In the genomic region with DNA sequence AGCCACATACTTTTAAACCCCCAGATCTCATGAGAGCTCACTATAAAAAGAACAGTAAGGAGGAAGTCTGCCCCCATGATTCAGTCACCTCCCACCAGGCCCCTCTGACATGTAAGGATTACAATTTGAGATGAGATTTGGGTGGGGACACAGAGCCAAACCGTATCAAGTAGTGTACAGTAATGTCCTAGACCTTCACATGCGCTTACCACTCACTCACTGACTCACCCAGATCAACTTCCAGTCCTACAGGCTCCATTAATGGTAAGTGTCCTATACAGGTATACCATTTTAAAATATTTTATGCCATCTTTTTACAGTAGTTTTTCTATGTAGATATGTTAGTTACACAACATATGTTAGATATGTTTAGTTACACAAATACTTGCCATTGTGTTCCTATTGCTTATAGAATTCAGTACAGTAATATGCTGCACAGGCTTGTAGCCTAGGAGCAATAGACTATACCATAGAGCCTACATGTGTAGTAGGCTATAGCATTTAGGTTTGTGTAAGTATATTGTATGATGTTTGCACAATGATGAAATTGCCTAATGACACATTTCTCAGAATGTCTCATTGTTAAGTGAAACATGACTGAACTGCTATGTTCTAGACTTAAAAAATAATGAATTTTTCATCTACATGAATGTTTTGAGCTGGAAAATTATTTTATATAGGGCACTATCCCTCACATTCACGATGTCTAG, we compare ENCODE assay signal across 10 cellular contexts. TPM values are rescaled to one million over a fixed set of nuclear protein-coding genes. Genes with fewer than 3 reads are reported as not detected.
DNase-seq lines count a peak whose midpoint lies in the region; ATAC-seq and TF ChIP-seq lines count a peak whose summit lies in the region.
"Had no signal": no experiment of that assay in that cellular context is flagged by ENCODE, and none has a peak within 500 bp of the region (broad histone marks: within the 10 kb centered on the region; RNA-seq: fewer than 3 reads in every experiment).

No MANE protein-coding gene starts in this region.

- H3K4me3 Mint-ChIP-seq in central memory CD8-positive, alpha-beta T cell: no peak overlapping the region

- H3K27ac Mint-ChIP-seq in central memory CD8-positive, alpha-beta T cell (ENCODE audit: low read depth): peak overlapping the region; percentile 26

- peaks cover 0 to 13% of the 10 kb centered on the region in 2 donors for H3K36me3 ChIP-seq in gastroesophageal sphincter

- H3K9me3 Mint-ChIP-seq in central memory CD8-positive, alpha-beta T cell: peaks cover 10% of the 10 kb centered on the region

- WGBS in gastroesophageal sphincter (ENCODE audit: low coverage in 1 of 2), 2 donors: 45 to 50% methylated on average over 3 of the region's 3 CpGs

- no peaks in the 10 kb centered on the region for H3K27me3 ChIP-seq in gastroesophageal sphincter

- no peak for DNase-seq in central memory CD8-positive, alpha-beta T cell (ENCODE audit: low spot score in 2 of 2)
- no peak for DNase-seq in coronary artery (ENCODE audit: low spot score)
- DNase-seq in cerebellar nuclear complex (lab: John Stamatoyannopoulos, UW): no peak
- DNase-seq: GOT3, right cardiac atrium had no signal

- H3K27me3 Mint-ChIP-seq in central memory CD8-positive, alpha-beta T cell: no peaks in the 10 kb centered on the region

- H3K4me1 ChIP-seq in gastroesophageal sphincter: peaks cover 0 to 34% (median 0%) of the 10 kb centered on the region in 3 donors

- peaks cover 13% of the 10 kb centered on the region for H3K36me3 Mint-ChIP-seq in central memory CD8-positive, alpha-beta T cell (ENCODE audit: insufficient read depth)

- H3K9me3 ChIP-seq in gastroesophageal sphincter: peaks cover 0 to 8% (median 0%) of the 10 kb centered on the region in 3 donors

- TF ChIP-seq EP300 in gastroesophageal sphincter (IDR thresholded peaks at IDR 0.05): no peak

- no peak for TF ChIP-seq CTCF in gastroesophageal sphincter (IDR thresholded peaks at IDR 0.05)
- TF ChIP-seq CTCF in coronary artery (IDR thresholded peaks at IDR 0.05): no peak

- no peak overlapping the region for H3K27ac ChIP-seq in gastroesophageal sphincter
- no peak overlapping the region for H3K27ac ChIP-seq in coronary artery

- peaks cover 31% of the 10 kb centered on the region for H3K4me1 Mint-ChIP-seq in central memory CD8-positive, alpha-beta T cell

- TF ChIP-seq POLR2A in gastroesophageal sphincter (IDR thresholded peaks at IDR 0.05): no peak

- peak; percentile 18 for ATAC-seq in GM18502 (IDR thresholded peaks at IDR 0.05; ENCODE audit: poor library complexity, unreplicated experiment)
- ATAC-seq in GM19463 (IDR thresholded peaks at IDR 0.05; ENCODE audit: unreplicated experiment): peak; percentile 7
- ATAC-seq in HG03460 (IDR thresholded peaks at IDR 0.05; ENCODE audit: unreplicated experiment): peak; percentile 18
- ATAC-seq in central memory CD8-positive, alpha-beta T cell (replicated peaks; ENCODE audit: extremely low read depth, poor library complexity, severe bottlenecking): no peak
- no peak for ATAC-seq in gastroesophageal sphincter
- no peak for ATAC-seq in GM19324 (IDR thresholded peaks at IDR 0.05; ENCODE audit: low FRiP score, unreplicated experiment)

- H3K4me3 ChIP-seq in gastroesophageal sphincter (no peak overlapping the region), coronary artery (no peak overlapping the region)

RNA-seq across cellular contexts. Expression of a gene that starts 11.7 kb away (rescaled TPM):
- 100 to 1,000 TPM in 3 of 4 donors, 10 to 100 TPM in 1; 99.3 to 105 (median 100) TPM for total RNA-seq in gastroesophageal sphincter

RNA-seq across cellular contexts. Expression of a gene that starts 14.2 kb away (rescaled TPM):
- 10 to 100 TPM; 19.1 to 28.5 (median 20.0) TPM for total RNA-seq in gastroesophageal sphincter

Comparison
In these comparisons a context has a peak if more than half of its experiments do, and no peak if none do; other contexts are left out.
1. ATAC-seq: peak in GM18502 (single experiment), GM19463 (single experiment) and HG03460 (single experiment); none in central memory CD8-positive, alpha-beta T cell (single experiment), gastroesophageal sphincter (single experiment) and GM19324 (single experiment).